12 cellular contexts compared by ENCODE assay signal in genomic region chr2:197952540-197953202, GRCh38.
A peak's percentile ranks its signal among the peaks of the same experiment; 100 is the strongest.
DNase-seq lines count a peak whose midpoint lies in the region; ATAC-seq lines count a peak whose summit lies in the region.
"Had no signal": no experiment of that assay in that cellular context is flagged by ENCODE, and none has a peak within 500 bp of the region (broad histone marks: within the 10 kb centered on the region; RNA-seq: fewer than 3 reads in every experiment).

No MANE protein-coding gene starts in this region.

- H3K27me3 Mint-ChIP-seq in activated naive CD8-positive, alpha-beta T cell treated with anti-CD3 and anti-CD28 coated beads, Interleukin-2, amount 50 U/mL, for 24 hours = peaks cover 2% of the 10 kb centered on the region
- H3K27me3 Mint-ChIP-seq in activated naive CD8-positive, alpha-beta T cell treated with anti-CD3 and anti-CD28 coated beads for 36 hours = no peaks in the 10 kb centered on the region
- no peaks in the 10 kb centered on the region for H3K27me3 Mint-ChIP-seq in stimulated activated naive CD8-positive, alpha-beta T cell treated with anti-CD3 and anti-CD28 coated beads, Interleukin-15, Interleukin-2, amounts not matched to agents 100 ng/mL and 50 ng/mL, for 24 hours
- H3K27me3 Mint-ChIP-seq: activated CD4-positive, alpha-beta T cell treated with anti-CD3 and anti-CD28 coated beads, Interleukin-2, amount 10 ng/mL, durations not matched to agents 7 days and 5 days had no signal

- no peak overlapping the region for H3K4me3 Mint-ChIP-seq in activated naive CD8-positive, alpha-beta T cell treated with anti-CD3 and anti-CD28 coated beads, Interleukin-2, amount 50 U/mL, for 24 hours
- H3K4me3 Mint-ChIP-seq in activated naive CD8-positive, alpha-beta T cell treated with anti-CD3 and anti-CD28 coated beads for 36 hours = no peak overlapping the region
- no peak overlapping the region for H3K4me3 Mint-ChIP-seq in stimulated activated naive CD8-positive, alpha-beta T cell treated with anti-CD3 and anti-CD28 coated beads, Interleukin-15, Interleukin-2, amounts not matched to agents 100 ng/mL and 50 ng/mL, for 24 hours
- H3K4me3 Mint-ChIP-seq: activated CD4-positive, alpha-beta T cell treated with anti-CD3 and anti-CD28 coated beads, Interleukin-2, amount 10 ng/mL, durations not matched to agents 7 days and 5 days had no signal

- DNase-seq in activated naive CD8-positive, alpha-beta T cell treated with anti-CD3 and anti-CD28 coated beads, Interleukin-2, amount 50 U/mL, for 24 hours = no peak
- DNase-seq in activated naive CD8-positive, alpha-beta T cell treated with anti-CD3 and anti-CD28 coated beads for 36 hours = no peak
- DNase-seq in activated naive CD4-positive, alpha-beta T cell treated with anti-CD3 and anti-CD28 coated beads, Interleukin-2, amount 50 U/mL, for 16 hours = peak; percentile 17
- DNase-seq in NCI-H128 (lab: John Stamatoyannopoulos, UW; ENCODE audit: unreplicated experiment) (no peak), COR-L47 (lab: John Stamatoyannopoulos, UW) (no peak)
- DNase-seq: activated CD4-positive, alpha-beta T cell treated with anti-CD3 and anti-CD28 coated beads, Interleukin-2, amount 10 ng/mL, durations not matched to agents 7 days and 5 days; cortex of kidney; DMS79; spleen had no signal

- peaks cover 6% of the 10 kb centered on the region for H3K36me3 Mint-ChIP-seq in activated naive CD8-positive, alpha-beta T cell treated with anti-CD3 and anti-CD28 coated beads, Interleukin-2, amount 50 U/mL, for 24 hours (ENCODE audit: low read depth)
- H3K36me3 Mint-ChIP-seq in activated naive CD8-positive, alpha-beta T cell treated with anti-CD3 and anti-CD28 coated beads for 36 hours = peaks cover 2% of the 10 kb centered on the region
- no peaks in the 10 kb centered on the region for H3K36me3 Mint-ChIP-seq in stimulated activated naive CD8-positive, alpha-beta T cell treated with anti-CD3 and anti-CD28 coated beads, Interleukin-15, Interleukin-2, amounts not matched to agents 100 ng/mL and 50 ng/mL, for 24 hours (ENCODE audit: low read depth)

- ATAC-seq in activated naive CD8-positive, alpha-beta T cell treated with anti-CD3 and anti-CD28 coated beads, Interleukin-2, amount 50 U/mL, for 24 hours = peak; percentile 88
- peak; percentile 63 for ATAC-seq in HG02884 (IDR thresholded peaks at IDR 0.05; ENCODE audit: unreplicated experiment)
- no peak for ATAC-seq in HG02885 (IDR thresholded peaks at IDR 0.05; ENCODE audit: poor library complexity, unreplicated experiment)

- H3K27ac Mint-ChIP-seq in activated naive CD8-positive, alpha-beta T cell treated with anti-CD3 and anti-CD28 coated beads, Interleukin-2, amount 50 U/mL, for 24 hours = peak overlapping the region; percentile 13
- no peak overlapping the region for H3K27ac Mint-ChIP-seq in activated naive CD8-positive, alpha-beta T cell treated with anti-CD3 and anti-CD28 coated beads for 36 hours
- peak overlapping the region; percentile 32 for H3K27ac Mint-ChIP-seq in stimulated activated naive CD8-positive, alpha-beta T cell treated with anti-CD3 and anti-CD28 coated beads, Interleukin-15, Interleukin-2, amounts not matched to agents 100 ng/mL and 50 ng/mL, for 24 hours
- H3K27ac Mint-ChIP-seq: activated CD4-positive, alpha-beta T cell treated with anti-CD3 and anti-CD28 coated beads, Interleukin-2, amount 10 ng/mL, durations not matched to agents 7 days and 5 days had no signal

- H3K9me3 Mint-ChIP-seq in activated naive CD8-positive, alpha-beta T cell treated with anti-CD3 and anti-CD28 coated beads, Interleukin-2, amount 50 U/mL, for 24 hours = peaks cover 15% of the 10 kb centered on the region
- peaks cover 6% of the 10 kb centered on the region for H3K9me3 Mint-ChIP-seq in activated naive CD8-positive, alpha-beta T cell treated with anti-CD3 and anti-CD28 coated beads for 36 hours
- H3K9me3 Mint-ChIP-seq in stimulated activated naive CD8-positive, alpha-beta T cell treated with anti-CD3 and anti-CD28 coated beads, Interleukin-15, Interleukin-2, amounts not matched to agents 100 ng/mL and 50 ng/mL, for 24 hours = no peaks in the 10 kb centered on the region

- peaks cover 32% of the 10 kb centered on the region for H3K4me1 Mint-ChIP-seq in activated naive CD8-positive, alpha-beta T cell treated with anti-CD3 and anti-CD28 coated beads, Interleukin-2, amount 50 U/mL, for 24 hours
- H3K4me1 Mint-ChIP-seq in activated naive CD8-positive, alpha-beta T cell treated with anti-CD3 and anti-CD28 coated beads for 36 hours = peaks cover 14% of the 10 kb centered on the region
- peaks cover 36% of the 10 kb centered on the region for H3K4me1 Mint-ChIP-seq in stimulated activated naive CD8-positive, alpha-beta T cell treated with anti-CD3 and anti-CD28 coated beads, Interleukin-15, Interleukin-2, amounts not matched to agents 100 ng/mL and 50 ng/mL, for 24 hours (ENCODE audit: low read depth)
